Comparison of ENCODE assay signal across 22 cellular contexts in the genomic region with DNA sequence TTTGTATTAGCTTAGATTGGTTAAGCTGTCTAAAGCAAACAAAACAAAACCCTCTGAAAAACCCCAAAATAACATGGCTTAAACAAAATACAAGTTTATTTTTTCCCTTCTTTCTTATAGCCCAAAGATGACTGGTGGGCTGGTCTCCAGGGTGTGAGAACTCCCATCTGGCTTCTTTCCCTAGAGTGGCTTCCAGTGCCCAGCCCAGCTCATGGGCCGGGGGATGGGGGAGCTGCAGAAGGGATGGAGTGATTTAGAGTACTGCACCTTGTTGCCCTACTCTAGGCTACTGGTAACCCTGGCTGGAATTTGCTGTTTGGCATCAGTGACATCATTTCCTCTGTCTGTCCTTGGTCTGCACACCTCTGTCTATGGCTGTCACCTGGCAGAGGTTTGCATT.
DNase-seq lines count a peak whose midpoint lies in the region; ATAC-seq and TF ChIP-seq lines count a peak whose summit lies in the region.
"Had no signal": no experiment of that assay in that cellular context is flagged by ENCODE, and none has a peak within 500 bp of the region (broad histone marks: within the 10 kb centered on the region; RNA-seq: fewer than 3 reads in every experiment).

No MANE protein-coding gene starts in this region.

- no peaks in the 10 kb centered on the region for H4K20me1 ChIP-seq in GM23248 (ENCODE audit: insufficient read depth)
- no peaks in the 10 kb centered on the region for H4K20me1 ChIP-seq in IMR-90 (ENCODE audit: insufficient read depth, low read length)
- H4K20me1 ChIP-seq in smooth muscle cell (ENCODE audit: low read depth), result no peaks in the 10 kb centered on the region

- H3K56ac ChIP-seq in IMR-90 (ENCODE audit: extremely low read depth, insufficient read depth, low read length), result no peak overlapping the region

- H3K23ac ChIP-seq in IMR-90 (ENCODE audit: low read depth, low read length), result no peak overlapping the region

- no peak overlapping the region for H2BK20ac ChIP-seq in IMR-90 (ENCODE audit: low read depth, low read length)

- H3K27ac ChIP-seq in GM23248, result peak overlapping the region; percentile 90
- no peak overlapping the region for H3K27ac ChIP-seq in IMR-90 (ENCODE audit: insufficient read depth, low read length)
- peak overlapping the region; percentile 59 to 83 (median 78) for H3K27ac ChIP-seq in gastroesophageal sphincter
- H3K27ac ChIP-seq in smooth muscle cell (ENCODE audit: low read depth), result peak overlapping the region; percentile 78
- H3K27ac ChIP-seq: parathyroid adenoma, SJSA1 had no signal

- no peak overlapping the region for H3K18ac ChIP-seq in IMR-90 (ENCODE audit: low read depth, low read length)

- no peak overlapping the region for H4K8ac ChIP-seq in IMR-90 (ENCODE audit: low read depth in 2 of 2, low read length in 2 of 2)

- no peaks in the 10 kb centered on the region for H3K27me3 ChIP-seq in GM23248 (replicated peaks; ENCODE audit: insufficient read depth)
- no peaks in the 10 kb centered on the region for H3K27me3 ChIP-seq in IMR-90 (ENCODE audit: control insufficient read depth, insufficient read depth, low read length)
- no peaks in the 10 kb centered on the region for H3K27me3 ChIP-seq in gastroesophageal sphincter
- H3K27me3 ChIP-seq in smooth muscle cell (ENCODE audit: low read depth), result no peaks in the 10 kb centered on the region
- H3K27me3 ChIP-seq: SJSA1 had no signal

- H2AK5ac ChIP-seq in IMR-90 (ENCODE audit: low read depth, low read length), result peak overlapping the region; percentile 7; the same call in 1 of the 2 replicates

- no peak overlapping the region for H3K9ac ChIP-seq in GM23248
- no peak overlapping the region for H3K9ac ChIP-seq in IMR-90 (ENCODE audit: low read depth, low read length)
- H3K9ac ChIP-seq in smooth muscle cell (ENCODE audit: low read depth), result no peak overlapping the region
- H3K9ac ChIP-seq: parathyroid adenoma had no signal

- TF ChIP-seq POLR2A in IMR-90 (IDR thresholded peaks at IDR 0.05; ENCODE audit: low read depth, low read length) (no peak), gastroesophageal sphincter (IDR thresholded peaks at IDR 0.05) (no peak)

- intact Hi-C loops in IMR-90 (cut with micrococcal nuclease), result no loop called here

- TF ChIP-seq RAD21 in IMR-90 (IDR thresholded peaks at IDR 0.05; ENCODE audit: low read length), result no peak

- no peak for TF ChIP-seq EP300 in gastroesophageal sphincter (IDR thresholded peaks at IDR 0.05)

- TF ChIP-seq CTCF in IMR-90 (conservative IDR thresholded peaks at IDR 0.05; ENCODE audit: low read depth, low read length) (no peak), gastroesophageal sphincter (IDR thresholded peaks at IDR 0.05) (no peak), smooth muscle cell (IDR thresholded peaks at IDR 0.05; ENCODE audit: borderline replicate concordance, insufficient read depth, poor library complexity, severe bottlenecking) (no peak)

- H3K4me2 ChIP-seq in GM23248 (ENCODE audit: unreplicated experiment) (peak overlapping the region; percentile 46), IMR-90 (ENCODE audit: low read depth, low read length) (no peak overlapping the region), smooth muscle cell (no peak overlapping the region)

- H4K91ac ChIP-seq in IMR-90 (ENCODE audit: insufficient read depth, low read depth, low read length), result peak overlapping the region; percentile 38

- H3K79me1 ChIP-seq in IMR-90 (ENCODE audit: low read depth in 1 of 2, low read length in 2 of 2), result peaks cover 12 to 22% of the 10 kb centered on the region in 2 experiments; a peak in 2 of 4 replicates

- POLR2A ChIA-PET in IMR-90 (lab: Charles Lee; ENCODE audit: unreplicated experiment), result no interaction called here

- H3K14ac ChIP-seq in IMR-90 (replicated peaks; ENCODE audit: low read depth, low read length), result 0 out of 2 replicates have a peak overlapping the region, but pooled peaks have one; percentile 34

- no peak overlapping the region for H2AK9ac ChIP-seq in IMR-90 (replicated peaks; ENCODE audit: low read depth, low read length, poor library complexity)

- H3K4me3 ChIP-seq in GM23248 (no peak overlapping the region), IMR-90 (ENCODE audit: insufficient read depth, low read depth, low read length) (no peak overlapping the region), gastroesophageal sphincter (no peak overlapping the region), smooth muscle cell (no peak overlapping the region)
- H3K4me3 ChIP-seq: SJSA1 had no signal

- H2AFZ ChIP-seq in GM23248 (no peak overlapping the region), IMR-90 (replicated peaks; ENCODE audit: low read length, poor library complexity) (no peak overlapping the region), smooth muscle cell (ENCODE audit: low read depth) (no peak overlapping the region)
- H2AFZ ChIP-seq: parathyroid adenoma had no signal

- peaks cover 9% of the 10 kb centered on the region; the same call in 1 of the 2 replicates for H3K9me1 ChIP-seq in IMR-90 (ENCODE audit: insufficient read depth, low read length)

- H3F3A ChIP-seq in GM23248 (ENCODE audit: insufficient read depth) (peaks cover 28% of the 10 kb centered on the region), smooth muscle cell (ENCODE audit: low read depth) (peaks cover 16% of the 10 kb centered on the region)

- CTCF ChIA-PET in IMR-90 (lab: Yijun Ruan, JAX), result interaction anchor here (1.1 kb wide), 1 partner anchor 180 kb away, joined by 4 read pairs; no protein-coding TSS in a partner anchor

- H3K4me1 ChIP-seq in GM23248 (ENCODE audit: insufficient read depth) (peaks cover 45% of the 10 kb centered on the region), IMR-90 (ENCODE audit: control insufficient read depth, insufficient read depth, low read length) (peaks cover 27% of the 10 kb centered on the region), gastroesophageal sphincter (peaks cover 21 to 93% (median 38%) of the 10 kb centered on the region in 3 donors), smooth muscle cell (ENCODE audit: low read depth) (peaks cover 12% of the 10 kb centered on the region)

- WGBS in GM23248 (ENCODE audit: low coverage in 1 of 2, low lambda C conversion rate in 2 of 2, missing lambda C conversion rate in 2 of 2), 2 experiments, result 67 to 73% methylated on average over 1 of the region's 1 CpG
- no CpG with 5 or more reads among the region's 1 CpG for WGBS in IMR-90 (ENCODE audit: extremely low coverage in 2 of 2, insufficient read length in 1 of 2), 2 experiments
- WGBS in gastroesophageal sphincter (ENCODE audit: low coverage in 1 of 2), 2 donors, result 67% methylated on average over 1 of the region's 1 CpG; no CpG with 5 or more reads in 1 of the 2 donors
- 96% methylated on average over 1 of the region's 1 CpG for WGBS in smooth muscle cell (ENCODE audit: low lambda C conversion rate)

- in situ Hi-C loops in GM23248 (cut with MboI), result loop anchor here (25.0 kb wide), 3 partner anchors 170 to 920 kb away; no protein-coding TSS in a partner anchor
- in situ Hi-C loops in IMR-90 (cut with MboI; ENCODE audit: low sequenced_read_pairs), result loop anchor here (10.0 kb wide), 2 partner anchors 167 to 217 kb away; no protein-coding TSS in a partner anchor

- 0 out of 3 replicates have a peak overlapping the region, but pooled peaks have one; percentile 15 for H2BK15ac ChIP-seq in IMR-90 (ENCODE audit: low read depth, low read length)

- H3K79me2 ChIP-seq in GM23248 (ENCODE audit: insufficient read depth) (peaks cover 85% of the 10 kb centered on the region), smooth muscle cell (ENCODE audit: low read depth) (peaks cover 37% of the 10 kb centered on the region)

- dilution Hi-C loops in IMR-90 (cut with HindIII; ENCODE audit: low sequenced_read_pairs, unreplicated experiment), result no loop called here

- no peaks in the 10 kb centered on the region for H3K9me2 ChIP-seq in GM23248 (ENCODE audit: insufficient read depth)

- no TSS peak for BruUV-seq in IMR-90 (replicated peaks; lab: Mats Ljungman, UMichigan)

- DNase-seq in GM23248 (peak; percentile 31), IMR-90 (no peak), smooth muscle cell (lab: John Stamatoyannopoulos, UW; ENCODE audit: unreplicated experiment) (no peak), NCI-H774 (lab: John Stamatoyannopoulos, UW) (no peak), NCI-H510A (lab: John Stamatoyannopoulos, UW) (no peak), DMS79 (lab: John Stamatoyannopoulos, UW) (no peak)
- no peak for DNase-seq in NK-92 treated with Interleukin-12 subunit alpha and Interleukin-12 subunit beta, amount 100 ng/mL, for 24 hours (lab: John Stamatoyannopoulos, UW)
- DNase-seq: activated CD4-positive, alpha-beta T cell treated with anti-CD3 and anti-CD28 coated beads for 48 hours; CD8-positive, alpha-beta T cell; effector CD8-positive, alpha-beta T cell; Kasumi-1; kidney glomerular epithelial cell; natural killer cell; NCI-H1048; NCI-H187; NCI-H2227 treated with DMSO at 0.1 percent for 48 hours; T-helper 17 cell had no signal

- H3K4ac ChIP-seq in IMR-90 (ENCODE audit: low read depth, low read length), result peak overlapping the region; percentile 22; the same call in 1 of the 2 replicates

- H3K36me3 ChIP-seq in GM23248 (ENCODE audit: low read depth) (no peaks in the 10 kb centered on the region), IMR-90 (ENCODE audit: control insufficient read depth, insufficient read depth, low read length) (peaks cover 2% of the 10 kb centered on the region; the same call in 1 of the 2 replicates), gastroesophageal sphincter (no peaks in the 10 kb centered on the region), smooth muscle cell (ENCODE audit: low read depth) (no peaks in the 10 kb centered on the region)
- H3K36me3 ChIP-seq: SJSA1 had no signal

- no peak for ATAC-seq in IMR-90 (ENCODE audit: low read depth)
- no peak for ATAC-seq in gastroesophageal sphincter
- ATAC-seq: CD8-positive, alpha-beta T cell; esophagus mucosa; natural killer cell; Panc1; T-helper 17 cell had no signal

- H2BK120ac ChIP-seq in IMR-90 (ENCODE audit: low read depth, low read length), result no peak overlapping the region

- H3K9me3 ChIP-seq in GM23248 (ENCODE audit: low read depth), result no peaks in the 10 kb centered on the region
- no peaks in the 10 kb centered on the region for H3K9me3 ChIP-seq in IMR-90 (ENCODE audit: control insufficient read depth, insufficient read depth, low read length)
- no peaks in the 10 kb centered on the region for H3K9me3 ChIP-seq in gastroesophageal sphincter
- no peaks in the 10 kb centered on the region for H3K9me3 ChIP-seq in smooth muscle cell (replicated peaks; ENCODE audit: low read depth)
- H3K9me3 ChIP-seq: SJSA1 had no signal

- no peak overlapping the region; the same call in 1 of the 2 replicates for H4K5ac ChIP-seq in IMR-90 (ENCODE audit: low read depth, low read length)

- H2BK5ac ChIP-seq in IMR-90 (ENCODE audit: low read depth, low read length, poor library complexity, severe bottlenecking), result no peak overlapping the region

TF ChIP-seq in IMR-90, 13 proteins besides CTCF, POLR2A, EP300 and RAD21 (continues in another document):
- no peak for TF ChIP-seq FOS (IDR thresholded peaks at IDR 0.05; ENCODE audit: low read depth, low read length)
- no peak for TF ChIP-seq BHLHE40 (IDR thresholded peaks at IDR 0.05; ENCODE audit: low read depth, low read length)
- no peak for TF ChIP-seq RFX5 (IDR thresholded peaks at IDR 0.05; ENCODE audit: low read depth, low read length)
- no peak for TF ChIP-seq SMC3 (IDR thresholded peaks at IDR 0.05; ENCODE audit: low read depth, low read length)
